12 cellular contexts compared by ENCODE assay signal in the genomic region with DNA sequence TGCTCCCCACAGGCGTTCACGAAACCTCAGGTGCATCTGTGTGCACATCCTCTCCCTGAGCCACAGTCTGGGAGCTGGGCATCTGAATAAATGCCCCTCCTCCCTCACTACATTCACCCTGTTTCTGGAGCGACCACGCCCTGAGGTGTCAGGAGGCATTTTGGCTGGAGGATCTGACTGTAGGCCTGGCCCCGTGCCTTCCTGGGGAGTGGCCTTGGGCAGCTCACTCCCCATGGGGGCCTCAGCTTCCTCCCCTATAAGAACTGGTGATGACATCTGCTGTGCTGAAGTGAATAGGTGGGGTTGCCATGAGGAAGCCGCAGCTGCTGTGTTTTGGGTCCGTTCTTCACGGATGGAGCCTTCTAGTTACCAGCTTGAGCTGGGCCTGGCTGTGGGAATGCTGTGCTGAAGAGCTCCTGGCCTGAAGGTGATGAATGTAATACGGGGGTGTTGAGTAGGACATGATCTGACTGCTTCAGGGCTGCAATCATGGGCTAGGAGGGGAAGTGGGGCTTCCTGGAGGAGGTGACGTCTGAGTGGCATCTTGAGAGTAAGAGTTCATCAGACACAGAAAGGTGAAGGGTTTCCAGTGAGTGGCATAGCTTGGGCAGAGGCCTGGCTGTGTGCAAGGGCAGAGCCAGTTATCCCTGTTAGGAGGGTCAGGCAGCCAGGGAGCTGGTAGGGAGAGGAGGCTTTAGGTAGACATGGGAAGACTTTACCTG. TPM values are rescaled to one million over a fixed set of nuclear protein-coding genes. Genes with fewer than 3 reads are reported as not detected.
DNase-seq lines count a peak whose midpoint lies in the region; ATAC-seq and TF ChIP-seq lines count a peak whose summit lies in the region.
"Had no signal": no experiment of that assay in that cellular context is flagged by ENCODE, and none has a peak within 500 bp of the region (broad histone marks: within the 10 kb centered on the region; RNA-seq: fewer than 3 reads in every experiment).

No MANE protein-coding gene starts in this region.

- no peaks in the 10 kb centered on the region for H3K9me2 ChIP-seq in HCT116 (ENCODE audit: insufficient read depth)

- intact Hi-C loops in HCT116 (cut with micrococcal nuclease): no loop called here
- intact Hi-C loops in esophagus muscularis mucosa (cut with DNase I): no loop called here

- CTCF ChIA-PET in HCT116 (lab: Charles Lee): no interaction called here

- H3K27ac ChIP-seq in HCT116 (ENCODE audit: low read depth, low read length) (no peak overlapping the region), esophagus muscularis mucosa (replicated peaks in 1 of 4) (peak overlapping the region in 3 of 4 donors; percentile 23 to 50 (median 32))

- H3K79me2 ChIP-seq in HCT116 (ENCODE audit: insufficient read depth, low read length): no peaks in the 10 kb centered on the region

- no peak for TF ChIP-seq CTCF in HCT116 (IDR thresholded peaks at IDR 0.05 in 2 of 3, conservative IDR thresholded peaks at IDR 0.05 in 1 of 3; ENCODE audit: borderline replicate concordance in 1 of 3, insufficient read depth in 1 of 3, low read depth in 2 of 3, low read length in 2 of 3)
- no peak for TF ChIP-seq CTCF in esophagus muscularis mucosa (IDR thresholded peaks at IDR 0.05)
- TF ChIP-seq CTCF in omental fat pad (IDR thresholded peaks at IDR 0.05): no peak

- no peaks in the 10 kb centered on the region for H3K9me3 ChIP-seq in HCT116 (ENCODE audit: control insufficient read depth in 1 of 2, insufficient read depth in 1 of 2, low read depth in 1 of 2, low read length in 2 of 2)
- H3K9me3 ChIP-seq in esophagus muscularis mucosa: no peaks in the 10 kb centered on the region

- no peak for TF ChIP-seq EP300 in esophagus muscularis mucosa (IDR thresholded peaks at IDR 0.05)

- TF ChIP-seq POLR2A in HCT116 (IDR thresholded peaks at IDR 0.05; ENCODE audit: borderline replicate concordance, extremely low read depth, insufficient read depth, insufficient read length) (no peak), esophagus muscularis mucosa (IDR thresholded peaks at IDR 0.05; ENCODE audit: low read depth) (no peak)

- BruUV-seq in HCT116 (replicated peaks; lab: Mats Ljungman, UMichigan): no TSS peak

- peak overlapping the region; percentile 60 for H3K4me2 ChIP-seq in HCT116 (ENCODE audit: low read length)

- H3K36me3 ChIP-seq in HCT116 (ENCODE audit: control insufficient read depth in 1 of 2, insufficient read depth in 2 of 2, low read length in 2 of 2) (no peaks in the 10 kb centered on the region), esophagus muscularis mucosa (no peaks in the 10 kb centered on the region)

- H3K9ac ChIP-seq in HCT116 (ENCODE audit: low read length): no peak overlapping the region

- RAD21 ChIA-PET in HCT116 (lab: Charles Lee; ENCODE audit: low non-redundant PET in 1 of 2, low total read pairs in 2 of 2, uncharacterized antibody in 2 of 2, unreplicated experiment in 2 of 2): no interaction called here

- WGBS in esophagus muscularis mucosa: 85% methylated on average over 10 of the region's 10 CpGs

- H3K4me1 ChIP-seq in HCT116 (ENCODE audit: control insufficient read depth in 1 of 2, insufficient read depth in 2 of 2, low read length in 2 of 2) (peaks cover 29 to 44% of the 10 kb centered on the region in 2 experiments), esophagus muscularis mucosa (peaks cover 0 to 43% (median 40%) of the 10 kb centered on the region in 4 donors)

- POLR2A ChIA-PET in HCT116 (lab: Charles Lee): no interaction called here

- H3K27me3 ChIP-seq in HCT116 (ENCODE audit: insufficient read depth, low read length) (no peaks in the 10 kb centered on the region), esophagus muscularis mucosa (no peaks in the 10 kb centered on the region)

- TF ChIP-seq RAD21 in HCT116 (IDR thresholded peaks at IDR 0.05; ENCODE audit: low read depth): no peak

- no peaks in the 10 kb centered on the region for H4K20me1 ChIP-seq in HCT116 (ENCODE audit: insufficient read depth)

- H3K4me3 ChIP-seq in HCT116 (replicated peaks in 1 of 2; ENCODE audit: low read depth in 1 of 2, low read length in 2 of 2) (no peak overlapping the region), esophagus muscularis mucosa (no peak overlapping the region)

- DNase-seq in HCT116 (ENCODE audit: low read depth, low spot score) (no peak), NOMO-1 treated with DMSO at 0.1 percent for 48 hours (lab: John Stamatoyannopoulos, UW; ENCODE audit: unreplicated experiment) (peak; percentile 96), esophagus muscularis mucosa (ENCODE audit: extremely low spot score) (no peak), omental fat pad (ENCODE audit: low spot score) (no peak), NCI-H2196 (lab: John Stamatoyannopoulos, UW; ENCODE audit: unreplicated experiment) (no peak)
- DNase-seq: activated CD4-positive, alpha-beta T cell treated with anti-CD3 and anti-CD28 coated beads, Interleukin-2, amount 50 U/mL, for 48 hours; anterior cingulate cortex; CD4-positive, alpha-beta memory T cell; kidney; stimulated activated naive CD8-positive, alpha-beta T cell treated with anti-CD3 and anti-CD28 coated beads, Interleukin-15, amount 100 ng/mL, for 72 hours had no signal

- no peak overlapping the region for H2AFZ ChIP-seq in HCT116 (ENCODE audit: low read depth, low read length, poor library complexity, severe bottlenecking)

- ATAC-seq in HCT116: peak; percentile 47
- ATAC-seq in omental fat pad (ENCODE audit: low FRiP score): peak; percentile 74
- ATAC-seq in HG03565 (IDR thresholded peaks at IDR 0.05; ENCODE audit: unreplicated experiment): no peak
- ATAC-seq in HG02642 (IDR thresholded peaks at IDR 0.05; ENCODE audit: poor library complexity, unreplicated experiment): no peak
- ATAC-seq: stimulated activated naive CD8-positive, alpha-beta T cell treated with anti-CD3 and anti-CD28 coated beads, Interleukin-15, amount 100 ng/mL, for 72 hours had no signal

TF ChIP-seq in HCT116, 20 proteins besides CTCF, POLR2A, EP300 and RAD21 (continues in another document):
- no peak for TF ChIP-seq SP1 (IDR thresholded peaks at IDR 0.05; ENCODE audit: low read depth)
- TF ChIP-seq, protein P1, sequence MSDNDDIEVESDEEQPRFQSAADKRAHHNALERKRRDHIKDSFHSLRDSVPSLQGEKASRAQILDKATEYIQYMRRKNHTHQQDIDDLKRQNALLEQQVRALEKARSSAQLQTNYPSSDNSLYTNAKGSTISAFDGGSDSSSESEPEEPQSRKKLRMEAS (IDR thresholded peaks at IDR 0.05): no peak
- no peak for TF ChIP-seq FOSL1 (IDR thresholded peaks at IDR 0.05; ENCODE audit: low read depth)
- TF ChIP-seq, protein P2, sequence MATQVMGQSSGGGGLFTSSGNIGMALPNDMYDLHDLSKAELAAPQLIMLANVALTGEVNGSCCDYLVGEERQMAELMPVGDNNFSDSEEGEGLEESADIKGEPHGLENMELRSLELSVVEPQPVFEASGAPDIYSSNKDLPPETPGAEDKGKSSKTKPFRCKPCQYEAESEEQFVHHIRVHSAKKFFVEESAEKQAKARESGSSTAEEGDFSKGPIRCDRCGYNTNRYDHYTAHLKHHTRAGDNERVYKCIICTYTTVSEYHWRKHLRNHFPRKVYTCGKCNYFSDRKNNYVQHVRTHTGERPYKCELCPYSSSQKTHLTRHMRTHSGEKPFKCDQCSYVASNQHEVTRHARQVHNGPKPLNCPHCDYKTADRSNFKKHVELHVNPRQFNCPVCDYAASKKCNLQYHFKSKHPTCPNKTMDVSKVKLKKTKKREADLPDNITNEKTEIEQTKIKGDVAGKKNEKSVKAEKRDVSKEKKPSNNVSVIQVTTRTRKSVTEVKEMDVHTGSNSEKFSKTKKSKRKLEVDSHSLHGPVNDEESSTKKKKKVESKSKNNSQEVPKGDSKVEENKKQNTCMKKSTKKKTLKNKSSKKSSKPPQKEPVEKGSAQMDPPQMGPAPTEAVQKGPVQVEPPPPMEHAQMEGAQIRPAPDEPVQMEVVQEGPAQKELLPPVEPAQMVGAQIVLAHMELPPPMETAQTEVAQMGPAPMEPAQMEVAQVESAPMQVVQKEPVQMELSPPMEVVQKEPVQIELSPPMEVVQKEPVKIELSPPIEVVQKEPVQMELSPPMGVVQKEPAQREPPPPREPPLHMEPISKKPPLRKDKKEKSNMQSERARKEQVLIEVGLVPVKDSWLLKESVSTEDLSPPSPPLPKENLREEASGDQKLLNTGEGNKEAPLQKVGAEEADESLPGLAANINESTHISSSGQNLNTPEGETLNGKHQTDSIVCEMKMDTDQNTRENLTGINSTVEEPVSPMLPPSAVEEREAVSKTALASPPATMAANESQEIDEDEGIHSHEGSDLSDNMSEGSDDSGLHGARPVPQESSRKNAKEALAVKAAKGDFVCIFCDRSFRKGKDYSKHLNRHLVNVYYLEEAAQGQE (IDR thresholded peaks at IDR 0.05; ENCODE audit: low read depth): no peak
- no peak for TF ChIP-seq EZH2phosphoT487 (IDR thresholded peaks at IDR 0.05; ENCODE audit: borderline replicate concordance)
- TF ChIP-seq, protein P3, sequence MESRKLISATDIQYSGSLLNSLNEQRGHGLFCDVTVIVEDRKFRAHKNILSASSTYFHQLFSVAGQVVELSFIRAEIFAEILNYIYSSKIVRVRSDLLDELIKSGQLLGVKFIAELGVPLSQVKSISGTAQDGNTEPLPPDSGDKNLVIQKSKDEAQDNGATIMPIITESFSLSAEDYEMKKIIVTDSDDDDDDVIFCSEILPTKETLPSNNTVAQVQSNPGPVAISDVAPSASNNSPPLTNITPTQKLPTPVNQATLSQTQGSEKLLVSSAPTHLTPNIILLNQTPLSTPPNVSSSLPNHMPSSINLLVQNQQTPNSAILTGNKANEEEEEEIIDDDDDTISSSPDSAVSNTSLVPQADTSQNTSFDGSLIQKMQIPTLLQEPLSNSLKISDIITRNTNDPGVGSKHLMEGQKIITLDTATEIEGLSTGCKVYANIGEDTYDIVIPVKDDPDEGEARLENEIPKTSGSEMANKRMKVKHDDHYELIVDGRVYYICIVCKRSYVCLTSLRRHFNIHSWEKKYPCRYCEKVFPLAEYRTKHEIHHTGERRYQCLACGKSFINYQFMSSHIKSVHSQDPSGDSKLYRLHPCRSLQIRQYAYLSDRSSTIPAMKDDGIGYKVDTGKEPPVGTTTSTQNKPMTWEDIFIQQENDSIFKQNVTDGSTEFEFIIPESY (IDR thresholded peaks at IDR 0.05; ENCODE audit: extremely low read depth, insufficient replicate concordance, low read length): no peak
- TF ChIP-seq POLR2AphosphoS5 (IDR thresholded peaks at IDR 0.05; ENCODE audit: low read depth, low read length): no peak
- no peak for TF ChIP-seq YY1 (IDR thresholded peaks at IDR 0.05; ENCODE audit: extremely low read depth, insufficient replicate concordance, low read depth, low read length)
- no peak for TF ChIP-seq ZFX (IDR thresholded peaks at IDR 0.05)
- TF ChIP-seq, protein P4, sequence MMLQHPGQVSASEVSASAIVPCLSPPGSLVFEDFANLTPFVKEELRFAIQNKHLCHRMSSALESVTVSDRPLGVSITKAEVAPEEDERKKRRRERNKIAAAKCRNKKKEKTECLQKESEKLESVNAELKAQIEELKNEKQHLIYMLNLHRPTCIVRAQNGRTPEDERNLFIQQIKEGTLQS (IDR thresholded peaks at IDR 0.05): no peak
- no peak for TF ChIP-seq ZNF274 (IDR thresholded peaks at IDR 0.05; ENCODE audit: low read depth, low read length)

RNA-seq across cellular contexts. Expression of a gene that starts 58.2 kb away (rescaled TPM):
- total RNA-seq in HCT116 (2021; ENCODE audit: unreplicated experiment) (3.4 TPM), esophagus muscularis mucosa (10 to 100 TPM in 2 of 4 donors, 1 to 10 TPM in 2; 7.1 to 25.3 (median 11.8) TPM), omental fat pad (1 to 10 TPM; 1.3 to 2.4 (median 1.4) TPM)
- polyA plus RNA-seq in HCT116 (2012): 1.1 and 1.7 TPM in 2 replicates
- total RNA-seq: CD4-positive, alpha-beta memory T cell had no signal
- polyA plus RNA-seq: CD4-positive, alpha-beta memory T cell had no signal

Comparison
In these comparisons a context has a peak if more than half of its experiments do, and no peak if none do; other contexts are left out.
1. ATAC-seq: peak in HCT116 (single experiment) and omental fat pad (single experiment); none in HG03565 (single experiment) and HG02642 (single experiment).